In genomic region chr1:23438545-23438944, GRCh38 we compare ENCODE assay signal across 2 cellular contexts.
A peak's percentile ranks its signal among the peaks of the same experiment; 100 is the strongest.
TF ChIP-seq lines count a peak whose summit lies in the region.

No MANE protein-coding gene starts in this region.

TF ChIP-seq in HepG2, 621 proteins besides CTCF, POLR2A, EP300 and RAD21:
- peak; percentile 52; the same call in 1 of the 2 replicates for TF ChIP-seq ZNF629 (CRISPR knock-in tag; conservative IDR thresholded peaks at IDR 0.05)
- no peak for TF ChIP-seq HNRNPUL1 (IDR thresholded peaks at IDR 0.05; ENCODE audit: low read depth, low read length)

TF ChIP-seq in K562, 482 proteins besides CTCF, POLR2A, EP300 and RAD21:
- TF ChIP-seq NR4A1 (CRISPR knock-in tag; IDR thresholded peaks at IDR 0.05): no peak
- TF ChIP-seq NR4A1 (tag; IDR thresholded peaks at IDR 0.05): no peak
- peak; percentile 16 for TF ChIP-seq RBM25 (IDR thresholded peaks at IDR 0.05; ENCODE audit: low read depth, low read length, severe bottlenecking)
